8 cellular contexts compared by ENCODE assay signal in the genomic region with DNA sequence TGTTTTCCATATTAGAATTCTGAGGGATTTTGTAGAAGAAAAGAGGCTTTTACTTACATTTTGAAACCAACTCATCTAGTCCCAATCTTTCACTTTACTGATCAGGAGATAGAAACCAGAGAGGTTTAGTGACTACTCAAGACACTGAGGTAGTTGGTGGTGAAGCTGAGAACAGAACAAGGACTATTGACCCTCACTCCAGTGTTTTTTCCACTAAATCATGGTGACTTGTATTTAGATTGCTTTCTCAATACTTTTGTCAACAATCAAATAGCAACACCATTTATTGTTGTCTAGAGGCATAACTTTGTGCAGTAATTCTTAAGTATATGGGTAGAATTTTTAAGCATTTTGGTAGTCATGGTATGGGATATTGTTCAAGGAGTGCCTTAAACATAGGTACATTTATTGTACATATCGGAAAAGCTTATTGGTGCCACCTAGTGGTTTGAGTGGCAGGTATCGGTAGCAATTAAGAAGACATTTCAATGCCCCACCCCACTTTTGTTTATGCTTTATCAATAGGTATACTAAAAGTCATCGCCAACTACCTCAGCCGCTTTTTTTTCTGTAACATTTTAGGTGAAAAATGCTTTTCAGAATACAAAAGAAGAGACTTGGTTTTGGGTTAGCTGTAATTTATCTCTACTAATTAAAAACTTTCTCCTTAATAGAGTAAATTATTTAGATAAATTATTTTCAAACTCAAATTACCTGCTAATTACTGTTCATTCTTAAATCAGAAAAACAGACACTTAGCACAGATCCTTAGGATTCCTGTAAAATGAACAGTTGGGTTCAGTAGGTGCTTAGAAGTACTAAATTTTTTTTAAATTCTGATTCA. TPM values are rescaled to one million over a fixed set of nuclear protein-coding genes. Genes with fewer than 3 reads are reported as not detected.
A peak's percentile ranks its signal among the peaks of the same experiment; 100 is the strongest.
DNase-seq lines count a peak whose midpoint lies in the region; ATAC-seq, FAIRE-seq and TF ChIP-seq lines count a peak whose summit lies in the region.

No MANE protein-coding gene starts in this region.

- ATAC-seq in HG03565 (IDR thresholded peaks at IDR 0.05; ENCODE audit: unreplicated experiment) = peak; percentile 84

- TF ChIP-seq CTCF in GM20000 (IDR thresholded peaks at IDR 0.05; ENCODE audit: extremely low read depth, missing control alignments) (peak; percentile 45), astrocyte of the cerebellum (IDR thresholded peaks at IDR 0.05; ENCODE audit: low read depth, low read length, missing control alignments) (peak; percentile 64), tibial artery (IDR thresholded peaks at IDR 0.05) (peak; percentile 64 to 67)

- in situ Hi-C loops in astrocyte of the cerebellum (cut with HindIII; ENCODE audit: low sequenced_read_pairs) = no loop called here

- no peaks in the 10 kb centered on the region for H3K9me3 ChIP-seq in tibial artery

- intact Hi-C loops in tibial artery (cut with DNase I; ENCODE audit: low total_unique reads) = loop anchor here (2.0 to 5.0 kb wide), 2 partner anchors 181 to 329 kb away; no protein-coding TSS in a partner anchor

- DNase-seq in SKM-1 treated with dmso at 0.1 percent for 144 hours (lab: John Stamatoyannopoulos, UW; ENCODE audit: unreplicated experiment) = peak; percentile 0
- no peak for DNase-seq in SKM-1 (lab: John Stamatoyannopoulos, UW; ENCODE audit: unreplicated experiment)
- peak; percentile 57 for DNase-seq in GM20000 (ENCODE audit: low spot score)
- DNase-seq in NCI-H460 (ENCODE audit: extremely low read depth, low read depth) = peak; percentile 72
- peak; percentile 61 for DNase-seq in astrocyte of the cerebellum (ENCODE audit: low read depth)
- DNase-seq in tibial artery = no peak

- peaks cover 0 to 8% (median 2%) of the 10 kb centered on the region in 4 donors for H3K4me1 ChIP-seq in tibial artery

- no peak overlapping the region for H3K27ac ChIP-seq in tibial artery

- FAIRE-seq in islet of Langerhans (lab: Jason Lieb, UNC) = peak; percentile 47

- H3K4me3 ChIP-seq in astrocyte of the cerebellum (ENCODE audit: low read depth, low read length) = no peak overlapping the region
- H3K4me3 ChIP-seq in tibial artery = no peak overlapping the region

- H3K27me3 ChIP-seq in tibial artery = no peaks in the 10 kb centered on the region

- H3K36me3 ChIP-seq in tibial artery = no peaks in the 10 kb centered on the region

RNA-seq across cellular contexts. Expression of a gene that starts 47.3 kb away (rescaled TPM):
- total RNA-seq in NCI-H460 (2014; rRNA removed; shearing (Covaris generic)) = 109 and 112 TPM in 2 replicates
- polyA plus RNA-seq in NCI-H460 (2014; cell fraction: nucleus; rRNA removed) = 45.0 and 69.7 TPM in 2 replicates

Comparison
In these comparisons a context has a peak if more than half of its experiments do, and no peak if none do; other contexts are left out.
1. DNase-seq: peak in SKM-1 treated with dmso at 0.1 percent for 144 hours (single experiment), GM20000 (single experiment), NCI-H460 (single experiment) and astrocyte of the cerebellum (single experiment); none in SKM-1 (single experiment) and tibial artery (0 of 2).
2. Peak in every context shown above with its lines, with median percentiles within 50 percentile points of each other: CTCF ChIP-seq.